Comparison of ENCODE assay signal across 6 cellular contexts in genomic region chr16:67104061-67104460, GRCh38. TPM values are rescaled to one million over a fixed set of nuclear protein-coding genes. Genes with fewer than 3 reads are reported as not detected.
DNase-seq lines count a peak whose midpoint lies in the region; ATAC-seq and TF ChIP-seq lines count a peak whose summit lies in the region.

No MANE protein-coding gene starts in this region.

- peaks cover 6% of the 10 kb centered on the region for H3K4me1 Mint-ChIP-seq in activated CD8-positive, alpha-beta memory T cell treated with anti-CD3 and anti-CD28 coated beads, Interleukin-2, amount 10 ng/mL, durations not matched to agents 7 days and 5 days
- no peaks in the 10 kb centered on the region for H3K4me1 Mint-ChIP-seq in endothelial cell (ENCODE audit: unreplicated experiment)
- peaks cover 9% of the 10 kb centered on the region for H3K4me1 Mint-ChIP-seq in type B pancreatic cell (ENCODE audit: unreplicated experiment)

- H3K27ac Mint-ChIP-seq in activated CD8-positive, alpha-beta memory T cell treated with anti-CD3 and anti-CD28 coated beads, Interleukin-2, amount 10 ng/mL, durations not matched to agents 7 days and 5 days, result no peak overlapping the region
- H3K27ac Mint-ChIP-seq in endothelial cell (ENCODE audit: unreplicated experiment), result no peak overlapping the region
- H3K27ac Mint-ChIP-seq in type B pancreatic cell, result peak overlapping the region; percentile 46

- peak; percentile 47 for DNase-seq in activated CD8-positive, alpha-beta memory T cell treated with anti-CD3 and anti-CD28 coated beads, Interleukin-2, amount 50 U/mL, for 48 hours
- no peak for DNase-seq in activated CD8-positive, alpha-beta memory T cell treated with anti-CD3 and anti-CD28 coated beads, Interleukin-2, amount 10 ng/mL, durations not matched to agents 7 days and 5 days
- peak; percentile 21 for DNase-seq in endothelial cell (ENCODE audit: low spot score)
- no peak for DNase-seq in type B pancreatic cell (ENCODE audit: extremely low spot score, unreplicated experiment)
- no peak for DNase-seq in HPDE6-E6E7 (ENCODE audit: extremely low spot score)
- no peak for DNase-seq in effector CD4-positive, alpha-beta T cell

- CTCF ChIA-PET in activated CD8-positive, alpha-beta memory T cell treated with anti-CD3 and anti-CD28 coated beads, Interleukin-2, amount 10 ng/mL, durations not matched to agents 7 days and 5 days (lab: Charles Lee), result interaction anchor here (0.8 to 14.5 kb wide), 8 partner anchors 11 to 209 kb away, joined by 3 to 155 read pairs (median 3); no protein-coding TSS in a partner anchor

- TF ChIP-seq CTCF in endothelial cell (IDR thresholded peaks at IDR 0.05; ENCODE audit: unreplicated experiment) (no peak), type B pancreatic cell (conservative IDR thresholded peaks at IDR 0.05) (peak; percentile 64)

- ATAC-seq in activated CD8-positive, alpha-beta memory T cell treated with anti-CD3 and anti-CD28 coated beads, Interleukin-2, amount 10 ng/mL, durations not matched to agents 7 days and 5 days, result no peak

- H3K27me3 Mint-ChIP-seq in activated CD8-positive, alpha-beta memory T cell treated with anti-CD3 and anti-CD28 coated beads, Interleukin-2, amount 10 ng/mL, durations not matched to agents 7 days and 5 days, result no peaks in the 10 kb centered on the region
- H3K27me3 Mint-ChIP-seq in endothelial cell (ENCODE audit: unreplicated experiment), result peaks cover 2% of the 10 kb centered on the region
- H3K27me3 Mint-ChIP-seq in type B pancreatic cell, result no peaks in the 10 kb centered on the region

- no peaks in the 10 kb centered on the region for H3K9me3 Mint-ChIP-seq in activated CD8-positive, alpha-beta memory T cell treated with anti-CD3 and anti-CD28 coated beads, Interleukin-2, amount 10 ng/mL, durations not matched to agents 7 days and 5 days (ENCODE audit: low read depth)
- H3K9me3 Mint-ChIP-seq in endothelial cell (ENCODE audit: unreplicated experiment) (no peaks in the 10 kb centered on the region), type B pancreatic cell (no peaks in the 10 kb centered on the region)

- no peak overlapping the region for H3K4me3 Mint-ChIP-seq in activated CD8-positive, alpha-beta memory T cell treated with anti-CD3 and anti-CD28 coated beads, Interleukin-2, amount 10 ng/mL, durations not matched to agents 7 days and 5 days
- H3K4me3 Mint-ChIP-seq in endothelial cell (ENCODE audit: unreplicated experiment), result no peak overlapping the region
- no peak overlapping the region for H3K4me3 Mint-ChIP-seq in type B pancreatic cell

- peaks cover 9% of the 10 kb centered on the region for H3K36me3 Mint-ChIP-seq in activated CD8-positive, alpha-beta memory T cell treated with anti-CD3 and anti-CD28 coated beads, Interleukin-2, amount 10 ng/mL, durations not matched to agents 7 days and 5 days
- H3K36me3 Mint-ChIP-seq in endothelial cell (ENCODE audit: low read depth, unreplicated experiment) (peaks cover 14% of the 10 kb centered on the region), type B pancreatic cell (peaks cover 3% of the 10 kb centered on the region)

RNA-seq across cellular contexts. Expression of gene PHAF1, which starts 5.7 kb away (rescaled TPM):
- 10 to 100 TPM; 14.2 to 15.2 TPM for total RNA-seq in activated CD8-positive, alpha-beta memory T cell treated with anti-CD3 and anti-CD28 coated beads, Interleukin-2, amount 10 ng/mL, durations not matched to agents 7 days and 5 days
- total RNA-seq in endothelial cell (ENCODE audit: unreplicated experiment) (17.7 TPM), type B pancreatic cell (ENCODE audit: low replicate concordance) (22.8 and 26.8 TPM in 2 replicates)

RNA-seq across cellular contexts. Expression of gene B3GNT9, which starts 46.7 kb away (rescaled TPM):
- total RNA-seq in activated CD8-positive, alpha-beta memory T cell treated with anti-CD3 and anti-CD28 coated beads, Interleukin-2, amount 10 ng/mL, durations not matched to agents 7 days and 5 days, result 1 to 10 TPM; 5.6 to 7.9 TPM
- total RNA-seq in endothelial cell (ENCODE audit: unreplicated experiment) (1.5 TPM), type B pancreatic cell (ENCODE audit: low replicate concordance) (9.7 and 11.0 TPM in 2 replicates)

RNA-seq across cellular contexts. Expression of gene TRADD, which starts 55.6 kb away (rescaled TPM):
- total RNA-seq in activated CD8-positive, alpha-beta memory T cell treated with anti-CD3 and anti-CD28 coated beads, Interleukin-2, amount 10 ng/mL, durations not matched to agents 7 days and 5 days, result 10 to 100 TPM; 36.4 to 52.6 TPM
- total RNA-seq in endothelial cell (ENCODE audit: unreplicated experiment) (3.7 TPM), type B pancreatic cell (ENCODE audit: low replicate concordance) (6.2 and 14.8 TPM in 2 replicates)

RNA-seq across cellular contexts. Expression of gene FBXL8, which starts 55.7 kb away (rescaled TPM):
- total RNA-seq in activated CD8-positive, alpha-beta memory T cell treated with anti-CD3 and anti-CD28 coated beads, Interleukin-2, amount 10 ng/mL, durations not matched to agents 7 days and 5 days, result 10 to 100 TPM; 15.7 to 24.5 TPM
- total RNA-seq in endothelial cell (ENCODE audit: unreplicated experiment), result 3.8 TPM
- 4.5 and 9.2 TPM in 2 replicates for total RNA-seq in type B pancreatic cell (ENCODE audit: low replicate concordance)

Comparison
In these comparisons a context has a peak if more than half of its experiments do, and no peak if none do; other contexts are left out.
1. DNase-seq: peak in activated CD8-positive, alpha-beta memory T cell treated with anti-CD3 and anti-CD28 coated beads, Interleukin-2, amount 50 U/mL, for 48 hours (single experiment) and endothelial cell (single experiment); none in activated CD8-positive, alpha-beta memory T cell treated with anti-CD3 and anti-CD28 coated beads, Interleukin-2, amount 10 ng/mL, durations not matched to agents 7 days and 5 days (single experiment), type B pancreatic cell (single experiment), HPDE6-E6E7 (single experiment) and effector CD4-positive, alpha-beta T cell (single experiment).